9 cellular contexts compared by ENCODE assay signal in genomic region chr10:15370741-15371701, GRCh38. TPM values are rescaled to one million over a fixed set of nuclear protein-coding genes. Genes with fewer than 3 reads are reported as not detected.
DNase-seq lines count a peak whose midpoint lies in the region; ATAC-seq, FAIRE-seq and TF ChIP-seq lines count a peak whose summit lies in the region.
"Had no signal": no experiment of that assay in that cellular context is flagged by ENCODE, and none has a peak within 500 bp of the region (broad histone marks: within the 10 kb centered on the region; RNA-seq: fewer than 3 reads in every experiment).

Gene FAM171A1, minus strand, starts transcription at chr10:15371289. Its CDS starts 237 bp downstream, at chr10:15371052.

- DNase-seq in AG04449 (ENCODE audit: low read depth, low spot score) (no peak), HuH-7 (ENCODE audit: low spot score) (peak; percentile 80), caudate nucleus (lab: John Stamatoyannopoulos, UW) (peak in 47 of 61 donors; percentile 19 to 83 (median 50)), keratinocyte (ENCODE audit: low read depth, low spot score) (no peak), KBM-7 (no peak)
- peak; percentile 65 for DNase-seq in activated CD4-positive, CD25-positive, alpha-beta regulatory T cell treated with anti-CD3 and anti-CD28 coated beads, Interleukin-2, amount 50 U/mL, for 72 hours
- peak; percentile 61 for DNase-seq in stimulated activated CD4-positive, alpha-beta T cell treated with anti-CD3 and anti-CD28 coated beads, Interleukin-12 subunit alpha, Interleukin-12 subunit beta, amount 100 ng/mL, for 4 hours

- CTCF ChIA-PET in AG04449 (lab: Yijun Ruan, JAX) = interaction anchor here (0.6 to 2.6 kb wide), 13 partner anchors 10 to 272 kb away, joined by 3 to 8 read pairs (median 5); no protein-coding TSS in a partner anchor

- peak within 1 kb of the TSS; percentile 77 for H3K9ac ChIP-seq in keratinocyte (ENCODE audit: control insufficient read depth, extremely low read depth, insufficient read depth, low read length)

- H4K20me1 ChIP-seq in keratinocyte (ENCODE audit: control insufficient read depth, extremely low read depth, insufficient read depth, low read length) = no peaks in the 10 kb centered on the region

- dilution Hi-C loops in keratinocyte (cut with MboI; ENCODE audit: extremely low pct_ligation_motif_present, low sequenced_read_pairs) = no loop called here

- peaks cover 9% of the 10 kb centered on the region for H3K4me1 ChIP-seq in keratinocyte (ENCODE audit: control insufficient read depth, extremely low read depth, insufficient read depth, low read length)

- no peak for FAIRE-seq in keratinocyte (lab: Jason Lieb, UNC)

- in situ Hi-C loops in KBM-7 (cut with MboI; ENCODE audit: low pct_unique_long_range_greater_than_20kb, low sequenced_read_pairs) = no loop called here

- no peaks in the 10 kb centered on the region for H3K9me3 ChIP-seq in keratinocyte (ENCODE audit: control insufficient read depth, low read depth, low read length)

- H3K4me2 ChIP-seq in keratinocyte (ENCODE audit: control insufficient read depth, extremely low read depth, insufficient read depth, low read depth, low read length) = peak within 1 kb of the TSS; percentile 88

- H3K27me3 ChIP-seq in keratinocyte (ENCODE audit: control insufficient read depth, extremely low read depth, insufficient read depth, low read length) = peaks cover 4% of the 10 kb centered on the region

- H3K4me3 ChIP-seq in AG04449 (ENCODE audit: low read depth, low read length) (peak within 1 kb of the TSS; percentile 63), keratinocyte (ENCODE audit: control insufficient read depth in 2 of 3, extremely low read depth in 1 of 3, insufficient read depth in 2 of 3, low read depth in 1 of 3, low read length in 3 of 3) (peak within 1 kb of the TSS; percentile 61 to 74 (median 69))

- H3K79me2 ChIP-seq in keratinocyte (ENCODE audit: control insufficient read depth, insufficient read depth, low read length) = peaks cover 16% of the 10 kb centered on the region

- peak within 1 kb of the TSS; percentile 71 for H3K27ac ChIP-seq in caudate nucleus (ENCODE audit: low read depth, low read length)
- H3K27ac ChIP-seq in keratinocyte (ENCODE audit: control insufficient read depth, insufficient read depth, low read length) = no peak within 1 kb of the TSS
- H3K27ac ChIP-seq: HL-60 had no signal

- H3K36me3 ChIP-seq in keratinocyte (ENCODE audit: control insufficient read depth in 2 of 2, extremely low read depth in 1 of 2, insufficient read depth in 2 of 2, low read length in 2 of 2) = no peaks in the 10 kb centered on the region

- peak; percentile 62 for ATAC-seq in GM18909 (IDR thresholded peaks at IDR 0.05; ENCODE audit: poor library complexity, unreplicated experiment)

- TF ChIP-seq CTCF in AG04449 (IDR thresholded peaks at IDR 0.05; ENCODE audit: insufficient read depth, low read length, missing control alignments) (no peak), keratinocyte (optimal IDR thresholded peaks at IDR 0.05 in 1 of 3, IDR thresholded peaks at IDR 0.05 in 1 of 3, conservative IDR thresholded peaks at IDR 0.05 in 1 of 3; ENCODE audit: extremely low read depth in 1 of 3, insufficient read depth in 2 of 3, low read length in 3 of 3) (peak in 1 of 3 experiments; percentile 53)

- POLR2A ChIA-PET in AG04449 (lab: Yijun Ruan, JAX) = no interaction called here

- H3K9me1 ChIP-seq in keratinocyte (ENCODE audit: control insufficient read depth, extremely low read depth, insufficient read depth, low read length) = no peaks in the 10 kb centered on the region

- peak within 1 kb of the TSS; percentile 56 for H2AFZ ChIP-seq in keratinocyte (ENCODE audit: control insufficient read depth, low read length)

RNA-seq across cellular contexts. Expression of gene FAM171A1, which starts in this region (rescaled TPM):
- polyA plus RNA-seq in keratinocyte = 7.5 to 14.9 TPM (median 8.8 TPM) in 3 replicates
- 6.7 TPM for polyA plus RNA-seq in keratinocyte (2011; ENCODE audit: low read depth)
- polyA plus RNA-seq in keratinocyte (2011; cell fraction: cytosol; rRNA removed) = 12.5 and 12.7 TPM in 2 replicates
- 21.9 and 22.2 TPM in 2 replicates for polyA plus RNA-seq in keratinocyte (2011; cell fraction: nucleus; rRNA removed)
- polyA plus RNA-seq in keratinocyte (2012; ENCODE audit: low replicate concordance) = 8.3 and 14.8 TPM in 2 replicates
- polyA minus RNA-seq in keratinocyte = 7.6 to 17.5 TPM (median 8.4 TPM) in 3 replicates
- 13.4 TPM for polyA minus RNA-seq in keratinocyte (2011; cell fraction: cytosol; rRNA and poly(A)+ RNA removed)
- 10.8 and 16.1 TPM in 2 replicates for polyA minus RNA-seq in keratinocyte (2011; cell fraction: nucleus; rRNA and poly(A)+ RNA removed)

Comparison
In these comparisons a context has a peak if more than half of its experiments do, and no peak if none do; other contexts are left out.
1. DNase-seq: peak in HuH-7 (single experiment), activated CD4-positive, CD25-positive, alpha-beta regulatory T cell treated with anti-CD3 and anti-CD28 coated beads, Interleukin-2, amount 50 U/mL, for 72 hours (single experiment), caudate nucleus (47 of 61) and stimulated activated CD4-positive, alpha-beta T cell treated with anti-CD3 and anti-CD28 coated beads, Interleukin-12 subunit alpha, Interleukin-12 subunit beta, amount 100 ng/mL, for 4 hours (single experiment); none in AG04449 (single experiment), keratinocyte (single experiment) and KBM-7 (single experiment).